ENCODE assay signal across 1 cellular context in genomic region chr1:91500756-91501526, GRCh38.
TF ChIP-seq lines count a peak whose summit lies in the region.

Gene CDC7, plus strand, starts transcription at chr1:91500851. Its CDS starts 866 bp downstream, at chr1:91501717.

TF ChIP-seq in HEK293, 187 proteins besides CTCF, POLR2A, EP300 and RAD21 (continued from another document):
- 0 out of 2 replicates have a peak, but pooled peaks have one; percentile 16 for TF ChIP-seq PRDM4 (tag by site-specific recombination; IDR thresholded peaks at IDR 0.05)
- no peak for TF ChIP-seq YY2 (tag by site-specific recombination; IDR thresholded peaks at IDR 0.05)
- no peak for TF ChIP-seq ZNF211 (tag by site-specific recombination; IDR thresholded peaks at IDR 0.05; ENCODE audit: low read depth)
- TF ChIP-seq ZNF558 (tag by site-specific recombination; IDR thresholded peaks at IDR 0.05) = 0 out of 2 replicates have a peak, but pooled peaks have one; percentile 16
- TF ChIP-seq ZBTB49 (tag by site-specific recombination; IDR thresholded peaks at IDR 0.05; ENCODE audit: low read depth) = no peak
- no peak for TF ChIP-seq ZNF37A (tag by site-specific recombination; IDR thresholded peaks at IDR 0.05)
- no peak for TF ChIP-seq ZNF654 (tag by site-specific recombination; IDR thresholded peaks at IDR 0.05; ENCODE audit: low read depth)
- TF ChIP-seq ZNF239 (tag by site-specific recombination; IDR thresholded peaks at IDR 0.05) = no peak
- no peak for TF ChIP-seq ZNF473 (tag by site-specific recombination; IDR thresholded peaks at IDR 0.05)
- TF ChIP-seq SALL2 (tag by site-specific recombination; IDR thresholded peaks at IDR 0.05; ENCODE audit: borderline replicate concordance) = no peak
- peak; percentile 84 for TF ChIP-seq ZXDB (tag by site-specific recombination; IDR thresholded peaks at IDR 0.05)
- TF ChIP-seq ZNF544 (tag by site-specific recombination; IDR thresholded peaks at IDR 0.05) = no peak
- TF ChIP-seq HOXA7 (CRISPR knock-in tag; IDR thresholded peaks at IDR 0.05; ENCODE audit: borderline replicate concordance) = no peak
- peak; percentile 91 for TF ChIP-seq ZNF501 (tag by site-specific recombination; IDR thresholded peaks at IDR 0.05)
- TF ChIP-seq IKZF3 (tag by site-specific recombination; IDR thresholded peaks at IDR 0.05) = peak; percentile 87
- peak; percentile 75 for TF ChIP-seq GLIS2 (tag by site-specific recombination; IDR thresholded peaks at IDR 0.05)
- TF ChIP-seq ZNF274 (IDR thresholded peaks at IDR 0.05; ENCODE audit: low read length) = no peak
- no peak for TF ChIP-seq ZNF274 (tag by site-specific recombination; IDR thresholded peaks at IDR 0.05; ENCODE audit: borderline replicate concordance)
- no peak for TF ChIP-seq ZNF433 (tag by site-specific recombination; IDR thresholded peaks at IDR 0.05; ENCODE audit: low read depth)
- TF ChIP-seq ZFP69B (tag by site-specific recombination; IDR thresholded peaks at IDR 0.05) = peak; percentile 47; the same call in 1 of the 2 replicates
- no peak; the same call in 1 of the 2 replicates for TF ChIP-seq GLI4 (tag by site-specific recombination; IDR thresholded peaks at IDR 0.05)
- TF ChIP-seq ZIC2 (tag by site-specific recombination; IDR thresholded peaks at IDR 0.05) = peak; percentile 96
- TF ChIP-seq ZNF623 (tag by site-specific recombination; IDR thresholded peaks at IDR 0.05) = no peak
- 0 out of 2 replicates have a peak, but pooled peaks have one; percentile 39 for TF ChIP-seq ZBTB21 (tag by site-specific recombination; IDR thresholded peaks at IDR 0.05)
- peak; percentile 46 for TF ChIP-seq ZBTB11 (tag by site-specific recombination; conservative IDR thresholded peaks at IDR 0.05; ENCODE audit: low read depth)
- no peak for TF ChIP-seq ZNF223 (tag by site-specific recombination; IDR thresholded peaks at IDR 0.05)
- TF ChIP-seq GLI2 (tag by site-specific recombination; IDR thresholded peaks at IDR 0.05; ENCODE audit: borderline replicate concordance, low read depth) = no peak
- no peak for TF ChIP-seq ZFP41 (tag by site-specific recombination; IDR thresholded peaks at IDR 0.05; ENCODE audit: borderline replicate concordance)
- TF ChIP-seq ZNF133 (tag by site-specific recombination; IDR thresholded peaks at IDR 0.05) = no peak
- no peak for TF ChIP-seq ZNF560 (tag by site-specific recombination; IDR thresholded peaks at IDR 0.05; ENCODE audit: borderline replicate concordance)
- TF ChIP-seq ZNF768 (tag by site-specific recombination; IDR thresholded peaks at IDR 0.05) = no peak
- no peak for TF ChIP-seq ZNF248 (tag by site-specific recombination; IDR thresholded peaks at IDR 0.05)
- TF ChIP-seq ZNF561 (tag by site-specific recombination; IDR thresholded peaks at IDR 0.05; ENCODE audit: borderline replicate concordance) = peak; percentile 54; the same call in 1 of the 2 replicates
- no peak for TF ChIP-seq SCRT1 (tag by site-specific recombination; IDR thresholded peaks at IDR 0.05; ENCODE audit: borderline replicate concordance)
- TF ChIP-seq, protein P1, sequence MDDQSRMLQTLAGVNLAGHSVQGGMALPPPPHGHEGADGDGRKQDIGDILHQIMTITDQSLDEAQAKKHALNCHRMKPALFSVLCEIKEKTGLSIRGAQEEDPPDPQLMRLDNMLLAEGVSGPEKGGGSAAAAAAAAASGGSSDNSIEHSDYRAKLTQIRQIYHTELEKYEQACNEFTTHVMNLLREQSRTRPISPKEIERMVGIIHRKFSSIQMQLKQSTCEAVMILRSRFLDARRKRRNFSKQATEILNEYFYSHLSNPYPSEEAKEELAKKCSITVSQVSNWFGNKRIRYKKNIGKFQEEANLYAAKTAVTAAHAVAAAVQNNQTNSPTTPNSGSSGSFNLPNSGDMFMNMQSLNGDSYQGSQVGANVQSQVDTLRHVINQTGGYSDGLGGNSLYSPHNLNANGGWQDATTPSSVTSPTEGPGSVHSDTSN (CRISPR knock-in tag; IDR thresholded peaks at IDR 0.05) = no peak; the same call in 1 of the 2 replicates
- peak; percentile 14; the same call in 1 of the 2 replicates for TF ChIP-seq ZSCAN23 (tag by site-specific recombination; IDR thresholded peaks at IDR 0.05)
- TF ChIP-seq GFI1B (tag by site-specific recombination; IDR thresholded peaks at IDR 0.05) = no peak; the same call in 1 of the 2 replicates
- TF ChIP-seq ZNF658 (tag by site-specific recombination; IDR thresholded peaks at IDR 0.05) = no peak
- no peak for TF ChIP-seq ZNF146 (tag by site-specific recombination; IDR thresholded peaks at IDR 0.05)
- TF ChIP-seq ZNF423 (tag by site-specific recombination; IDR thresholded peaks at IDR 0.05) = 0 out of 2 replicates have a peak, but pooled peaks have one; percentile 46
- peak; percentile 50; the same call in 1 of the 2 replicates for TF ChIP-seq REST (tag by site-specific recombination; IDR thresholded peaks at IDR 0.05)
- no peak for TF ChIP-seq ZNF596 (tag by site-specific recombination; IDR thresholded peaks at IDR 0.05)
- TF ChIP-seq ZBTB7A (tag by site-specific recombination; IDR thresholded peaks at IDR 0.05; ENCODE audit: low read depth) = peak; percentile 15; the same call in 1 of the 2 replicates
- TF ChIP-seq HOXC10 (CRISPR knock-in tag; IDR thresholded peaks at IDR 0.05) = no peak
- TF ChIP-seq ZNF621 (tag by site-specific recombination; IDR thresholded peaks at IDR 0.05) = no peak
- 0 out of 2 replicates have a peak, but pooled peaks have one; percentile 49 for TF ChIP-seq ZSCAN16 (tag by site-specific recombination; IDR thresholded peaks at IDR 0.05)
- TF ChIP-seq ZBTB8A (tag by site-specific recombination; IDR thresholded peaks at IDR 0.05) = peak; percentile 88
- peak; percentile 60 for TF ChIP-seq ZNF843 (tag by site-specific recombination; IDR thresholded peaks at IDR 0.05)
- peak; percentile 72 for TF ChIP-seq ZNF394 (tag by site-specific recombination; IDR thresholded peaks at IDR 0.05; ENCODE audit: borderline replicate concordance)
- peak; percentile 98 for TF ChIP-seq MZF1 (tag by site-specific recombination; IDR thresholded peaks at IDR 0.05; ENCODE audit: borderline replicate concordance)
- TF ChIP-seq ZNF585B (tag by site-specific recombination; IDR thresholded peaks at IDR 0.05) = no peak
- peak; percentile 66 for TF ChIP-seq SP3 (tag by site-specific recombination; IDR thresholded peaks at IDR 0.05)
- TF ChIP-seq ZNF2 (tag by site-specific recombination; IDR thresholded peaks at IDR 0.05) = peak; percentile 86; the same call in 1 of the 2 replicates
- TF ChIP-seq, protein P2, sequence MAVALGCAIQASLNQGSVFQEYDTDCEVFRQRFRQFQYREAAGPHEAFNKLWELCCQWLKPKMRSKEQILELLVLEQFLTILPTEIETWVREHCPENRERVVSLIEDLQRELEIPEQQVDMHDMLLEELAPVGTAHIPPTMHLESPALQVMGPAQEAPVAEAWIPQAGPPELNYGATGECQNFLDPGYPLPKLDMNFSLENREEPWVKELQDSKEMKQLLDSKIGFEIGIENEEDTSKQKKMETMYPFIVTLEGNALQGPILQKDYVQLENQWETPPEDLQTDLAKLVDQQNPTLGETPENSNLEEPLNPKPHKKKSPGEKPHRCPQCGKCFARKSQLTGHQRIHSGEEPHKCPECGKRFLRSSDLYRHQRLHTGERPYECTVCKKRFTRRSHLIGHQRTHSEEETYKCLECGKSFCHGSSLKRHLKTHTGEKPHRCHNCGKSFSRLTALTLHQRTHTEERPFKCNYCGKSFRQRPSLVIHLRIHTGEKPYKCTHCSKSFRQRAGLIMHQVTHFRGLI (tag by site-specific recombination; IDR thresholded peaks at IDR 0.05) = 0 out of 2 replicates have a peak, but pooled peaks have one; percentile 35
- TF ChIP-seq ZNF112 (tag by site-specific recombination; IDR thresholded peaks at IDR 0.05) = no peak
- TF ChIP-seq ZNF488 (tag by site-specific recombination; IDR thresholded peaks at IDR 0.05) = no peak
- no peak; the same call in 1 of the 2 replicates for TF ChIP-seq GLIS1 (tag by site-specific recombination; IDR thresholded peaks at IDR 0.05)
